In genomic region chr2:161177969-161178368, GRCh38 we compare ENCODE assay signal across 21 cellular contexts. TPM values are rescaled to one million over a fixed set of nuclear protein-coding genes. Genes with fewer than 3 reads are reported as not detected.
DNase-seq lines count a peak whose midpoint lies in the region; ATAC-seq, FAIRE-seq and TF ChIP-seq lines count a peak whose summit lies in the region.
"Had no signal": no experiment of that assay in that cellular context is flagged by ENCODE, and none has a peak within 500 bp of the region (broad histone marks: within the 10 kb centered on the region; RNA-seq: fewer than 3 reads in every experiment).

No MANE protein-coding gene starts in this region.

- peak; percentile 33 for FAIRE-seq in GM18507 (lab: Jason Lieb, UNC)
- FAIRE-seq: H54 had no signal

- H4K20me1 ChIP-seq in BLaER1 treated with 17β-estradiol and CSF1 and Interleukin-3, amounts not matched to agents 10 nM and 100 nM: peaks cover 0 to 99% (median 35%) of the 10 kb centered on the region in 11 experiments; a peak in 17 of 22 replicates
- H4K20me1 ChIP-seq in OCI-LY3 (ENCODE audit: insufficient read depth, low read length): peaks cover 62% of the 10 kb centered on the region

- peak overlapping the region in 6 of 11 experiments; percentile 20 to 47 (median 36); a peak in 8 of 22 replicates for H3K4me2 ChIP-seq in BLaER1 treated with 17β-estradiol and CSF1 and Interleukin-3, amounts not matched to agents 10 nM and 100 nM
- peak overlapping the region; percentile 36 for H3K4me2 ChIP-seq in OCI-LY3 (ENCODE audit: low read length)
- H3K4me2 ChIP-seq: neural progenitor cell had no signal

- H3K9me3 Mint-ChIP-seq in chondrocyte (ENCODE audit: low read depth): no peaks in the 10 kb centered on the region

- H3K36me3 ChIP-seq in BLaER1 treated with 17β-estradiol and CSF1 and Interleukin-3, amounts not matched to agents 10 nM and 100 nM: peaks cover 58 to 97% (median 82%) of the 10 kb centered on the region in 11 experiments
- H3K36me3 ChIP-seq in OCI-LY3 (replicated peaks; ENCODE audit: low read depth, low read length) (peaks cover 89% of the 10 kb centered on the region), testis (ENCODE audit: low read depth, missing control alignments) (no peaks in the 10 kb centered on the region)
- H3K36me3 ChIP-seq: breast epithelium had no signal

- H3K27ac Mint-ChIP-seq in chondrocyte (ENCODE audit: unreplicated experiment): no peak overlapping the region
- H3K27ac Mint-ChIP-seq: activated naive CD8-positive, alpha-beta T cell; neural progenitor cell had no signal

- WGBS in testis, 2 donors: 86 to 95% methylated on average over 1 of the region's 1 CpG

- no peaks in the 10 kb centered on the region for H3K27me3 Mint-ChIP-seq in chondrocyte (ENCODE audit: low read depth)
- H3K27me3 Mint-ChIP-seq: activated naive CD8-positive, alpha-beta T cell; T-cell had no signal

- peak overlapping the region in 1 of 11 experiments; percentile 22; a peak in 1 of 22 replicates for H3K27ac ChIP-seq in BLaER1 treated with 17β-estradiol and CSF1 and Interleukin-3, amounts not matched to agents 10 nM and 100 nM
- H3K27ac ChIP-seq in OCI-LY3 (ENCODE audit: low read length): peak overlapping the region; percentile 56
- H3K27ac ChIP-seq in testis: no peak overlapping the region
- H3K27ac ChIP-seq: breast epithelium, neural progenitor cell, suprapubic skin had no signal

- H3K4me1 Mint-ChIP-seq in chondrocyte (ENCODE audit: low read depth): peaks cover 5% of the 10 kb centered on the region
- H3K4me1 Mint-ChIP-seq: neural progenitor cell had no signal

- DNase-seq in GM18507 (ENCODE audit: extremely low spot score, insufficient read length, low read depth): no peak
- no peak for DNase-seq in foreskin melanocyte
- no peak for DNase-seq in testis
- no peak for DNase-seq in chondrocyte (ENCODE audit: low spot score)
- DNase-seq: activated CD4-positive, CD25-positive, alpha-beta regulatory T cell treated with anti-CD3 and anti-CD28 coated beads, Interleukin-2, amount 50 U/mL, for 72 hours; activated CD8-positive, alpha-beta memory T cell treated with anti-CD3 and anti-CD28 coated beads, Interleukin-2, amount 50 U/mL, for 48 hours; erythroblast; immature natural killer cell; right cardiac atrium; RPMI8226; stimulated activated CD4-positive, alpha-beta T cell treated with anti-CD3 and anti-CD28 coated beads, Interleukin-1b, Interleukin-23, amount 100 ng/mL, for 48 hours; T-cell had no signal

- no peak for TF ChIP-seq POLR2A in testis (IDR thresholded peaks at IDR 0.05)

- peaks cover 88% of the 10 kb centered on the region for H3K79me2 ChIP-seq in OCI-LY3 (ENCODE audit: low read length)

- no peak overlapping the region for H3K4me3 Mint-ChIP-seq in chondrocyte (ENCODE audit: unreplicated experiment)
- H3K4me3 Mint-ChIP-seq: activated naive CD8-positive, alpha-beta T cell; immature natural killer cell; neural progenitor cell; T-cell had no signal

- ATAC-seq in HG03175 (IDR thresholded peaks at IDR 0.05; ENCODE audit: unreplicated experiment) (peak; percentile 65), GM18511 (IDR thresholded peaks at IDR 0.05; ENCODE audit: unreplicated experiment) (no peak)
- ATAC-seq: right cardiac atrium, T-cell had no signal

- H3K36me3 Mint-ChIP-seq in chondrocyte (ENCODE audit: low read depth): peaks cover 21% of the 10 kb centered on the region

- H3K9me3 ChIP-seq in BLaER1 treated with 17β-estradiol and CSF1 and Interleukin-3, amounts not matched to agents 10 nM and 100 nM (replicated peaks in 1 of 11): peaks cover 0 to 32% (median 15%) of the 10 kb centered on the region in 11 experiments; a peak in 14 of 22 replicates
- H3K9me3 ChIP-seq in OCI-LY3 (ENCODE audit: insufficient read depth, low read length) (peaks cover 6% of the 10 kb centered on the region; the same call in 1 of the 2 replicates), testis (no peaks in the 10 kb centered on the region)
- H3K9me3 ChIP-seq: breast epithelium, suprapubic skin had no signal

- intact Hi-C loops in testis (cut with DNase I; ENCODE audit: low total_unique reads): no loop called here

- H2AFZ ChIP-seq in OCI-LY3 (ENCODE audit: low read depth, low read length): no peak overlapping the region
- H2AFZ ChIP-seq: neural progenitor cell had no signal

- no peak overlapping the region for H3K4me3 ChIP-seq in BLaER1 treated with 17β-estradiol and CSF1 and Interleukin-3, amounts not matched to agents 10 nM and 100 nM
- H3K4me3 ChIP-seq in OCI-LY3 (ENCODE audit: low read length): no peak overlapping the region
- H3K4me3 ChIP-seq in testis: no peak overlapping the region
- H3K4me3 ChIP-seq: breast epithelium, neural progenitor cell, suprapubic skin had no signal

- no peaks in the 10 kb centered on the region for H3K27me3 ChIP-seq in BLaER1 treated with 17β-estradiol and CSF1 and Interleukin-3, amounts not matched to agents 10 nM and 100 nM
- no peaks in the 10 kb centered on the region for H3K27me3 ChIP-seq in OCI-LY3 (ENCODE audit: low read depth, low read length)
- no peaks in the 10 kb centered on the region for H3K27me3 ChIP-seq in testis
- H3K27me3 ChIP-seq: breast epithelium, neural progenitor cell, suprapubic skin had no signal

- no peak overlapping the region for H3K9ac ChIP-seq in BLaER1 treated with 17β-estradiol and CSF1 and Interleukin-3, amounts not matched to agents 10 nM and 100 nM
- no peak overlapping the region for H3K9ac ChIP-seq in OCI-LY3 (ENCODE audit: low read length)
- H3K9ac ChIP-seq: neural progenitor cell had no signal

- peaks cover 0 to 57% (median 9%) of the 10 kb centered on the region in 10 experiments; a peak in 10 of 20 replicates for H3K4me1 ChIP-seq in BLaER1 treated with 17β-estradiol and CSF1 and Interleukin-3, amounts not matched to agents 10 nM and 100 nM
- H3K4me1 ChIP-seq in OCI-LY3 (ENCODE audit: low read length): peaks cover 45% of the 10 kb centered on the region
- H3K4me1 ChIP-seq in testis: no peaks in the 10 kb centered on the region
- H3K4me1 ChIP-seq: breast epithelium, neural progenitor cell had no signal

- no peak for TF ChIP-seq CTCF in OCI-LY3 (IDR thresholded peaks at IDR 0.05; ENCODE audit: low read depth, low read length)
- TF ChIP-seq CTCF in testis (IDR thresholded peaks at IDR 0.05): no peak
- no peak for TF ChIP-seq CTCF in chondrocyte (IDR thresholded peaks at IDR 0.05)

RNA-seq across cellular contexts. Expression of gene TANK, which starts 17.7 kb away (rescaled TPM):
- total RNA-seq in testis: 10 to 100 TPM; 52.8 to 63.6 TPM
- 34.7 TPM for polyA plus RNA-seq in testis (ENCODE audit: insufficient read depth, low read depth, low replicate concordance)
- total RNA-seq in chondrocyte: 45.4 to 68.5 TPM (median 45.6 TPM) in 3 replicates
